3 cellular contexts compared by ENCODE assay signal in genomic region chr4:103100691-103101090, GRCh38.
TF ChIP-seq lines count a peak whose summit lies in the region.

No MANE protein-coding gene starts in this region.

TF ChIP-seq in SK-N-SH, 30 proteins besides CTCF, POLR2A, EP300 and RAD21:
- TF ChIP-seq REST (IDR thresholded peaks at IDR 0.05; ENCODE audit: low read depth, low read length) = no peak
- TF ChIP-seq EZH2phosphoT487 (IDR thresholded peaks at IDR 0.05; ENCODE audit: borderline replicate concordance, low read depth) = no peak
- no peak for TF ChIP-seq MEF2A (IDR thresholded peaks at IDR 0.05; ENCODE audit: borderline replicate concordance, low read depth)
- no peak for TF ChIP-seq RCOR1 (IDR thresholded peaks at IDR 0.05; ENCODE audit: low read length)
- no peak for TF ChIP-seq SMC3 (IDR thresholded peaks at IDR 0.05; ENCODE audit: low read depth, low read length)
- TF ChIP-seq ELF1 (IDR thresholded peaks at IDR 0.05) = no peak
- no peak for TF ChIP-seq TAF1 (IDR thresholded peaks at IDR 0.05; ENCODE audit: borderline replicate concordance, low read depth, low read length)
- no peak for TF ChIP-seq IRF3 (IDR thresholded peaks at IDR 0.05; ENCODE audit: low read depth, low read length)
- no peak for TF ChIP-seq FOSL2 (IDR thresholded peaks at IDR 0.05; ENCODE audit: borderline replicate concordance, low read depth)
- TF ChIP-seq USF2 (IDR thresholded peaks at IDR 0.05; ENCODE audit: borderline replicate concordance, low read depth, low read length) = no peak

TF ChIP-seq in SK-N-SH treated with all-trans-retinoic acid at 6 μM for 48 hours, 23 proteins besides CTCF, POLR2A, EP300 and RAD21 (continued from another document):
- TF ChIP-seq CSRNP3 (CRISPR knock-in tag; IDR thresholded peaks at IDR 0.05) (no peak), SNAI2 (CRISPR knock-in tag; IDR thresholded peaks at IDR 0.05) (no peak), CSDC2 (CRISPR knock-in tag; IDR thresholded peaks at IDR 0.05) (no peak), GLIS3 (CRISPR knock-in tag; IDR thresholded peaks at IDR 0.05) (no peak), BACH2 (CRISPR knock-in tag; IDR thresholded peaks at IDR 0.05; ENCODE audit: borderline replicate concordance) (no peak)

TF ChIP-seq in WTC11, 78 proteins besides CTCF, POLR2A, EP300 and RAD21 (continued from another document):
- TF ChIP-seq PRDM15 (CRISPR knock-in tag; IDR thresholded peaks at IDR 0.05) (no peak), FOXJ3 (CRISPR knock-in tag; IDR thresholded peaks at IDR 0.05; ENCODE audit: borderline replicate concordance) (no peak), FOXP4 (CRISPR knock-in tag; IDR thresholded peaks at IDR 0.05) (no peak), ZNF232 (CRISPR knock-in tag; IDR thresholded peaks at IDR 0.05) (no peak), JAZF1 (CRISPR knock-in tag; IDR thresholded peaks at IDR 0.05) (no peak), ZNF532 (CRISPR knock-in tag; IDR thresholded peaks at IDR 0.05; ENCODE audit: borderline replicate concordance) (no peak), FOXP1 (CRISPR knock-in tag; IDR thresholded peaks at IDR 0.05; ENCODE audit: borderline replicate concordance) (no peak), HMGXB4 (CRISPR knock-in tag; IDR thresholded peaks at IDR 0.05) (no peak), NFATC4 (CRISPR knock-in tag; IDR thresholded peaks at IDR 0.05) (no peak), ZNF219 (CRISPR knock-in tag; IDR thresholded peaks at IDR 0.05; ENCODE audit: borderline replicate concordance) (no peak), NFYB (CRISPR knock-in tag; conservative IDR thresholded peaks at IDR 0.05; ENCODE audit: low read depth) (no peak), CREM (CRISPR knock-in tag; IDR thresholded peaks at IDR 0.05) (no peak), GRHL2 (CRISPR knock-in tag; IDR thresholded peaks at IDR 0.05; ENCODE audit: insufficient replicate concordance, severe bottlenecking) (no peak), MXD4 (CRISPR knock-in tag; IDR thresholded peaks at IDR 0.05; ENCODE audit: borderline replicate concordance) (no peak), AR (CRISPR knock-in tag; IDR thresholded peaks at IDR 0.05) (no peak)
